Comparison of ENCODE assay signal across 22 cellular contexts in genomic region chr7:27992092-27992491, GRCh38.
DNase-seq lines count a peak whose midpoint lies in the region; ATAC-seq and TF ChIP-seq lines count a peak whose summit lies in the region.
"Had no signal": no experiment of that assay in that cellular context is flagged by ENCODE, and none has a peak within 500 bp of the region (broad histone marks: within the 10 kb centered on the region; RNA-seq: fewer than 3 reads in every experiment).

No MANE protein-coding gene starts in this region.

- H3K4me1 ChIP-seq in SK-N-SH (ENCODE audit: control insufficient read depth in 1 of 2, insufficient read depth in 2 of 2, low read depth in 1 of 2, low read length in 1 of 2) (peaks cover 9 to 13% of the 10 kb centered on the region in 2 experiments), adipocyte (ENCODE audit: control insufficient read depth, insufficient read depth, low read length) (peaks cover 32% of the 10 kb centered on the region)
- H3K4me1 ChIP-seq: upper lobe of right lung had no signal

- H3K9ac ChIP-seq in SK-N-SH (no peak overlapping the region), adipocyte (ENCODE audit: low read length) (no peak overlapping the region)

- H3K4me2 ChIP-seq in SK-N-SH: no peak overlapping the region
- H3K4me2 ChIP-seq: A549, GM23338 had no signal

- H3K9me2 ChIP-seq in SK-N-SH: no peaks in the 10 kb centered on the region

- CTCF ChIA-PET in SK-N-SH (lab: Yijun Ruan, JAX): no interaction called here

- no peak overlapping the region for H2AFZ ChIP-seq in SK-N-SH (ENCODE audit: low read depth)
- H2AFZ ChIP-seq: GM23338 had no signal

- H3K4me3 ChIP-seq in SK-N-SH (ENCODE audit: low read depth in 2 of 2, low read length in 1 of 2): no peak overlapping the region
- H3K4me3 ChIP-seq in adipocyte (ENCODE audit: low read length): no peak overlapping the region
- H3K4me3 ChIP-seq in foreskin fibroblast (ENCODE audit: low read depth in 1 of 2, low read length in 2 of 2): no peak overlapping the region
- H3K4me3 ChIP-seq: A549, GM23338, upper lobe of right lung had no signal

- H3K27me3 ChIP-seq in SK-N-SH (ENCODE audit: insufficient read depth): no peaks in the 10 kb centered on the region
- H3K27me3 ChIP-seq in adipocyte (replicated peaks; ENCODE audit: control insufficient read depth, insufficient read depth, low read length): no peaks in the 10 kb centered on the region
- H3K27me3 ChIP-seq: upper lobe of right lung had no signal

- H3K9me3 ChIP-seq in SK-N-SH: no peaks in the 10 kb centered on the region
- H3K9me3 ChIP-seq in adipocyte (ENCODE audit: control insufficient read depth, low read length): no peaks in the 10 kb centered on the region
- H3K9me3 ChIP-seq: A549, psoas muscle, upper lobe of right lung had no signal

- H3K36me3 ChIP-seq in SK-N-SH (replicated peaks in 1 of 2; ENCODE audit: control insufficient read depth in 1 of 2, insufficient read depth in 2 of 2, low read length in 1 of 2): no peaks in the 10 kb centered on the region
- no peaks in the 10 kb centered on the region for H3K36me3 ChIP-seq in adipocyte (ENCODE audit: control insufficient read depth, insufficient read depth, low read length, severe bottlenecking)
- H3K36me3 ChIP-seq: upper lobe of right lung had no signal

- no peak overlapping the region for H3K27ac ChIP-seq in SK-N-SH (ENCODE audit: low read depth in 2 of 2, low read length in 1 of 2)
- H3K27ac ChIP-seq: A549, psoas muscle, upper lobe of right lung, VCaP had no signal

- ATAC-seq in SK-N-SH treated with all-trans-retinoic acid at 6 μM for 48 hours (no peak), GM21423 (IDR thresholded peaks at IDR 0.05; ENCODE audit: unreplicated experiment) (no peak), omental fat pad (ENCODE audit: low FRiP score) (no peak)
- ATAC-seq: A549; effector memory CD8-positive, alpha-beta T cell; GM23338; naive thymus-derived CD8-positive, alpha-beta T cell; Right ventricle myocardium inferior; upper lobe of right lung had no signal

- POLR2A ChIA-PET in SK-N-SH (lab: Yijun Ruan, JAX): no interaction called here

- H4K20me1 ChIP-seq in SK-N-SH (ENCODE audit: insufficient read depth): no peaks in the 10 kb centered on the region

- peaks cover 8% of the 10 kb centered on the region for H3F3A ChIP-seq in SK-N-SH (replicated peaks; ENCODE audit: insufficient read depth)

- TF ChIP-seq CTCF in SK-N-SH (IDR thresholded peaks at IDR 0.05) (no peak), foreskin fibroblast (IDR thresholded peaks at IDR 0.05; ENCODE audit: low read depth, low read length) (no peak), omental fat pad (IDR thresholded peaks at IDR 0.05) (no peak)

- no peak for TF ChIP-seq EP300 in SK-N-SH (IDR thresholded peaks at IDR 0.05; ENCODE audit: borderline replicate concordance in 1 of 2, low read depth in 1 of 2, low read length in 1 of 2)

- DNase-seq in SK-N-SH (no peak), adipocyte (ENCODE audit: low read depth) (peak; percentile 65), foreskin fibroblast (peak; percentile 13 to 36), omental fat pad (ENCODE audit: low spot score) (no peak), inferior parietal cortex (ENCODE audit: extremely low spot score) (no peak), H4 (ENCODE audit: low spot score) (no peak)
- DNase-seq: activated CD4-positive, alpha-beta T cell treated with anti-CD3 and anti-CD28 coated beads, Interleukin-2, amount 50 U/mL, for 1 hour; activated CD8-positive, alpha-beta memory T cell treated with anti-CD3 and anti-CD28 coated beads, Interleukin-2, amount 50 U/mL, for 48 hours; activated gamma-delta T cell; effector memory CD8-positive, alpha-beta T cell; GDM1; kidney glomerular epithelial cell; naive thymus-derived CD8-positive, alpha-beta T cell; psoas muscle; stimulated activated CD4-positive, alpha-beta T cell treated with anti-CD3 and anti-CD28 coated beads, Interleukin-4, amount 100 ng/mL, for 24 hours; upper lobe of right lung had no signal

- WGBS in SK-N-SH (ENCODE audit: low lambda C conversion rate): 94% methylated on average over 4 of the region's 4 CpGs

- H3K79me2 ChIP-seq in SK-N-SH (ENCODE audit: insufficient read depth): no peaks in the 10 kb centered on the region

- no peak for TF ChIP-seq RAD21 in SK-N-SH (IDR thresholded peaks at IDR 0.05; ENCODE audit: low read length)

TF ChIP-seq in SK-N-SH, 30 proteins besides CTCF, POLR2A, EP300 and RAD21 (continues in another document):
- TF ChIP-seq FOXM1 (IDR thresholded peaks at IDR 0.05; ENCODE audit: low read depth) (0 out of 2 replicates have a peak, but pooled peaks have one; percentile 26), REST (IDR thresholded peaks at IDR 0.05; ENCODE audit: low read depth, low read length) (no peak)

TF ChIP-seq in SK-N-SH treated with all-trans-retinoic acid at 6 μM for 48 hours, 23 proteins besides CTCF, POLR2A, EP300 and RAD21:
- no peak for TF ChIP-seq ISL1 (CRISPR knock-in tag; IDR thresholded peaks at IDR 0.05)
- TF ChIP-seq GLIS3 (CRISPR knock-in tag; IDR thresholded peaks at IDR 0.05): no peak

Comparison
In these comparisons a context has a peak if more than half of its experiments do, and no peak if none do; other contexts are left out.
1. DNase-seq: peak in adipocyte (single experiment) and foreskin fibroblast (2 of 2); none in SK-N-SH (single experiment), omental fat pad (single experiment), inferior parietal cortex (single experiment) and H4 (single experiment).